Comparison of ENCODE assay signal across 1 cellular context in the genomic region with DNA sequence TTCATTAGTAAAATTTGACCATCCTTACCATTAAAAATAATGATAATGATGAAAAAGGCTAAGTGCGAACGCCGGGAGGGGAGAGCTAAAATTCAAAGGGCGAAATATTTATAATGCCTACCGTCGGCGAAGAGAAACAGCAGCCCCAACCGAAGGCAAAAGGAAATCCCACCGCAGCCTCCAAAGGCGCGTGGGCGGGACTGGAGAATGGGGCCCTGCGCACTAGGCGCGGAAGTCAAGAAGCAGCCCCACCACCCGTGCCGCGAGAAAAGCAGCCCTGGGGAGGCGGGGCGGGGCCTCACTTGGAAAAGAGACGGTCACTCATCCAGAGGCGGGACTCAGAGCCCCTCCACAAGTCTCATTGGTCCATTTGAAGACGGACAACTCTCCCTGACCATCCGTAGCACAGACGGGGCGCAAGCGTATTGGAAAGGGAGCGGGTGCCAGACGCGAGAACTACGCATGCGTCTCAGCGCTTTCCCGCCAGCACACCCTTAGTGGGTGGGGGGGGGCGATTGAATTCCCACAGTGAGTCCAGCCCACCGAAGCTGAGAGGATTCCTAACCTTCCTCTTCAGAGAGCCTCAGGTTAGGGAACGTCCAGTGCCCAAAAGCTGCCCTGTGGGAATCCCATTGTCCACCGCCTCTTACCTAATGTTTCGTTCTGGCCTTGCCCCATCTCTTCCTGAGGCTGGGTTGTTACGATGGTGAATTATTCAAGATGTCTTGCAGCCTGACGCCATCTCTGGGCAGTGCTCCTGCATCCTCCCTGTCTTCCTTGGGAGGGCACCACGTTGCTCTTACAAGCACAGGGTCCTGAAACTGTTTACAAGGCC.
A peak's percentile ranks its signal among the peaks of the same experiment; 100 is the strongest.
TF ChIP-seq lines count a peak whose summit lies in the region.

No MANE protein-coding gene starts in this region.

TF ChIP-seq in K562, 482 proteins besides CTCF, POLR2A, EP300 and RAD21 (continued from another document and continues in another):
- TF ChIP-seq, protein P1, sequence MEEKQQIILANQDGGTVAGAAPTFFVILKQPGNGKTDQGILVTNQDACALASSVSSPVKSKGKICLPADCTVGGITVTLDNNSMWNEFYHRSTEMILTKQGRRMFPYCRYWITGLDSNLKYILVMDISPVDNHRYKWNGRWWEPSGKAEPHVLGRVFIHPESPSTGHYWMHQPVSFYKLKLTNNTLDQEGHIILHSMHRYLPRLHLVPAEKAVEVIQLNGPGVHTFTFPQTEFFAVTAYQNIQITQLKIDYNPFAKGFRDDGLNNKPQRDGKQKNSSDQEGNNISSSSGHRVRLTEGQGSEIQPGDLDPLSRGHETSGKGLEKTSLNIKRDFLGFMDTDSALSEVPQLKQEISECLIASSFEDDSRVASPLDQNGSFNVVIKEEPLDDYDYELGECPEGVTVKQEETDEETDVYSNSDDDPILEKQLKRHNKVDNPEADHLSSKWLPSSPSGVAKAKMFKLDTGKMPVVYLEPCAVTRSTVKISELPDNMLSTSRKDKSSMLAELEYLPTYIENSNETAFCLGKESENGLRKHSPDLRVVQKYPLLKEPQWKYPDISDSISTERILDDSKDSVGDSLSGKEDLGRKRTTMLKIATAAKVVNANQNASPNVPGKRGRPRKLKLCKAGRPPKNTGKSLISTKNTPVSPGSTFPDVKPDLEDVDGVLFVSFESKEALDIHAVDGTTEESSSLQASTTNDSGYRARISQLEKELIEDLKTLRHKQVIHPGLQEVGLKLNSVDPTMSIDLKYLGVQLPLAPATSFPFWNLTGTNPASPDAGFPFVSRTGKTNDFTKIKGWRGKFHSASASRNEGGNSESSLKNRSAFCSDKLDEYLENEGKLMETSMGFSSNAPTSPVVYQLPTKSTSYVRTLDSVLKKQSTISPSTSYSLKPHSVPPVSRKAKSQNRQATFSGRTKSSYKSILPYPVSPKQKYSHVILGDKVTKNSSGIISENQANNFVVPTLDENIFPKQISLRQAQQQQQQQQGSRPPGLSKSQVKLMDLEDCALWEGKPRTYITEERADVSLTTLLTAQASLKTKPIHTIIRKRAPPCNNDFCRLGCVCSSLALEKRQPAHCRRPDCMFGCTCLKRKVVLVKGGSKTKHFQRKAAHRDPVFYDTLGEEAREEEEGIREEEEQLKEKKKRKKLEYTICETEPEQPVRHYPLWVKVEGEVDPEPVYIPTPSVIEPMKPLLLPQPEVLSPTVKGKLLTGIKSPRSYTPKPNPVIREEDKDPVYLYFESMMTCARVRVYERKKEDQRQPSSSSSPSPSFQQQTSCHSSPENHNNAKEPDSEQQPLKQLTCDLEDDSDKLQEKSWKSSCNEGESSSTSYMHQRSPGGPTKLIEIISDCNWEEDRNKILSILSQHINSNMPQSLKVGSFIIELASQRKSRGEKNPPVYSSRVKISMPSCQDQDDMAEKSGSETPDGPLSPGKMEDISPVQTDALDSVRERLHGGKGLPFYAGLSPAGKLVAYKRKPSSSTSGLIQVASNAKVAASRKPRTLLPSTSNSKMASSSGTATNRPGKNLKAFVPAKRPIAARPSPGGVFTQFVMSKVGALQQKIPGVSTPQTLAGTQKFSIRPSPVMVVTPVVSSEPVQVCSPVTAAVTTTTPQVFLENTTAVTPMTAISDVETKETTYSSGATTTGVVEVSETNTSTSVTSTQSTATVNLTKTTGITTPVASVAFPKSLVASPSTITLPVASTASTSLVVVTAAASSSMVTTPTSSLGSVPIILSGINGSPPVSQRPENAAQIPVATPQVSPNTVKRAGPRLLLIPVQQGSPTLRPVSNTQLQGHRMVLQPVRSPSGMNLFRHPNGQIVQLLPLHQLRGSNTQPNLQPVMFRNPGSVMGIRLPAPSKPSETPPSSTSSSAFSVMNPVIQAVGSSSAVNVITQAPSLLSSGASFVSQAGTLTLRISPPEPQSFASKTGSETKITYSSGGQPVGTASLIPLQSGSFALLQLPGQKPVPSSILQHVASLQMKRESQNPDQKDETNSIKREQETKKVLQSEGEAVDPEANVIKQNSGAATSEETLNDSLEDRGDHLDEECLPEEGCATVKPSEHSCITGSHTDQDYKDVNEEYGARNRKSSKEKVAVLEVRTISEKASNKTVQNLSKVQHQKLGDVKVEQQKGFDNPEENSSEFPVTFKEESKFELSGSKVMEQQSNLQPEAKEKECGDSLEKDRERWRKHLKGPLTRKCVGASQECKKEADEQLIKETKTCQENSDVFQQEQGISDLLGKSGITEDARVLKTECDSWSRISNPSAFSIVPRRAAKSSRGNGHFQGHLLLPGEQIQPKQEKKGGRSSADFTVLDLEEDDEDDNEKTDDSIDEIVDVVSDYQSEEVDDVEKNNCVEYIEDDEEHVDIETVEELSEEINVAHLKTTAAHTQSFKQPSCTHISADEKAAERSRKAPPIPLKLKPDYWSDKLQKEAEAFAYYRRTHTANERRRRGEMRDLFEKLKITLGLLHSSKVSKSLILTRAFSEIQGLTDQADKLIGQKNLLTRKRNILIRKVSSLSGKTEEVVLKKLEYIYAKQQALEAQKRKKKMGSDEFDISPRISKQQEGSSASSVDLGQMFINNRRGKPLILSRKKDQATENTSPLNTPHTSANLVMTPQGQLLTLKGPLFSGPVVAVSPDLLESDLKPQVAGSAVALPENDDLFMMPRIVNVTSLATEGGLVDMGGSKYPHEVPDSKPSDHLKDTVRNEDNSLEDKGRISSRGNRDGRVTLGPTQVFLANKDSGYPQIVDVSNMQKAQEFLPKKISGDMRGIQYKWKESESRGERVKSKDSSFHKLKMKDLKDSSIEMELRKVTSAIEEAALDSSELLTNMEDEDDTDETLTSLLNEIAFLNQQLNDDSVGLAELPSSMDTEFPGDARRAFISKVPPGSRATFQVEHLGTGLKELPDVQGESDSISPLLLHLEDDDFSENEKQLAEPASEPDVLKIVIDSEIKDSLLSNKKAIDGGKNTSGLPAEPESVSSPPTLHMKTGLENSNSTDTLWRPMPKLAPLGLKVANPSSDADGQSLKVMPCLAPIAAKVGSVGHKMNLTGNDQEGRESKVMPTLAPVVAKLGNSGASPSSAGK (IDR thresholded peaks at IDR 0.05) = peak; percentile 37
- TF ChIP-seq KDM5B (IDR thresholded peaks at IDR 0.05; ENCODE audit: insufficient replicate concordance, low read depth, low read length) (peak; percentile 75), RBM25 (IDR thresholded peaks at IDR 0.05; ENCODE audit: low read depth, low read length, severe bottlenecking) (peak; percentile 72), FOSL1 (tag; conservative IDR thresholded peaks at IDR 0.05) (0 out of 2 replicates have a peak, but pooled peaks have one; percentile 11), TAF9B (IDR thresholded peaks at IDR 0.05; ENCODE audit: partially characterized antibody) (peak; percentile 85), CXXC5 (CRISPR knock-in tag; IDR thresholded peaks at IDR 0.05) (peak; percentile 75), L3MBTL2 (IDR thresholded peaks at IDR 0.05) (peak; percentile 43; the same call in 1 of the 2 replicates), POLR2B (IDR thresholded peaks at IDR 0.05; ENCODE audit: low read depth, partially characterized antibody) (peak; percentile 60), RBM34 (IDR thresholded peaks at IDR 0.05; ENCODE audit: borderline replicate concordance, insufficient read depth, low read length) (no peak), RBM22 (IDR thresholded peaks at IDR 0.05; ENCODE audit: low read depth, low read length, poor library complexity, severe bottlenecking) (no peak), KDM4B (IDR thresholded peaks at IDR 0.05; ENCODE audit: borderline replicate concordance in 2 of 2, low read depth in 1 of 2) (0 out of 4 replicates have a peak, but pooled peaks of 1 of the 2 experiments have one; percentile 21), NR4A1 (CRISPR knock-in tag; IDR thresholded peaks at IDR 0.05) (0 out of 2 replicates have a peak, but pooled peaks have one; percentile 68), NR4A1 (tag; IDR thresholded peaks at IDR 0.05) (no peak; the same call in 1 of the 2 replicates), STAT5A (IDR thresholded peaks at IDR 0.05; ENCODE audit: borderline replicate concordance, low read length) (no peak), HDAC1 (IDR thresholded peaks at IDR 0.05) (no peak; a peak in 1 of 4 replicates), RFX1 (IDR thresholded peaks at IDR 0.05) (no peak), NR2C2 (CRISPR knock-in tag; IDR thresholded peaks at IDR 0.05) (peak; percentile 60; the same call in 1 of the 2 replicates), NR2C2 (tag; IDR thresholded peaks at IDR 0.05) (no peak), KAT8 (IDR thresholded peaks at IDR 0.05; ENCODE audit: low read depth) (no peak), FIP1L1 (IDR thresholded peaks at IDR 0.05; ENCODE audit: low read depth, low read length, poor library complexity, severe bottlenecking) (peak; percentile 1), ZNF24 (IDR thresholded peaks at IDR 0.05) (peak; percentile 41), HMGN3 (IDR thresholded peaks at IDR 0.05; ENCODE audit: borderline replicate concordance, extremely low read depth, insufficient read length, low read depth, low read length) (peak; percentile 61)
- TF ChIP-seq, protein P2, sequence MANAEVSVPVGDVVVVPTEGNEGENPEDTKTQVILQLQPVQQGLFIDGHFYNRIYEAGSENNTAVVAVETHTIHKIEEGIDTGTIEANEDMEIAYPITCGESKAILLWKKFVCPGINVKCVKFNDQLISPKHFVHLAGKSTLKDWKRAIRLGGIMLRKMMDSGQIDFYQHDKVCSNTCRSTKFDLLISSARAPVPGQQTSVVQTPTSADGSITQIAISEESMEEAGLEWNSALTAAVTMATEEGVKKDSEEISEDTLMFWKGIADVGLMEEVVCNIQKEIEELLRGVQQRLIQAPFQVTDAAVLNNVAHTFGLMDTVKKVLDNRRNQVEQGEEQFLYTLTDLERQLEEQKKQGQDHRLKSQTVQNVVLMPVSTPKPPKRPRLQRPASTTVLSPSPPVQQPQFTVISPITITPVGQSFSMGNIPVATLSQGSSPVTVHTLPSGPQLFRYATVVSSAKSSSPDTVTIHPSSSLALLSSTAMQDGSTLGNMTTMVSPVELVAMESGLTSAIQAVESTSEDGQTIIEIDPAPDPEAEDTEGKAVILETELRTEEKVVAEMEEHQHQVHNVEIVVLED (CRISPR knock-in tag; IDR thresholded peaks at IDR 0.05) = 0 out of 2 replicates have a peak, but pooled peaks have one; percentile 20
- TF ChIP-seq, protein P3, sequence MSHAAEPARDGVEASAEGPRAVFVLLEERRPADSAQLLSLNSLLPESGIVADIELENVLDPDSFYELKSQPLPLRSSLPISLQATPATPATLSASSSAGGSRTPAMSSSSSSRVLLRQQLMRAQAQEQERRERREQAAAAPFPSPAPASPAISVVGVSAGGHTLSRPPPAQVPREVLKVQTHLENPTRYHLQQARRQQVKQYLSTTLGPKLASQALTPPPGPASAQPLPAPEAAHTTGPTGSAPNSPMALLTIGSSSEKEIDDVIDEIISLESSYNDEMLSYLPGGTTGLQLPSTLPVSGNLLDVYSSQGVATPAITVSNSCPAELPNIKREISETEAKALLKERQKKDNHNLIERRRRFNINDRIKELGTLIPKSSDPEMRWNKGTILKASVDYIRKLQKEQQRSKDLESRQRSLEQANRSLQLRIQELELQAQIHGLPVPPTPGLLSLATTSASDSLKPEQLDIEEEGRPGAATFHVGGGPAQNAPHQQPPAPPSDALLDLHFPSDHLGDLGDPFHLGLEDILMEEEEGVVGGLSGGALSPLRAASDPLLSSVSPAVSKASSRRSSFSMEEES (CRISPR knock-in tag; IDR thresholded peaks at IDR 0.05) = peak; percentile 18; the same call in 1 of the 2 replicates
- TF ChIP-seq, protein P4, sequence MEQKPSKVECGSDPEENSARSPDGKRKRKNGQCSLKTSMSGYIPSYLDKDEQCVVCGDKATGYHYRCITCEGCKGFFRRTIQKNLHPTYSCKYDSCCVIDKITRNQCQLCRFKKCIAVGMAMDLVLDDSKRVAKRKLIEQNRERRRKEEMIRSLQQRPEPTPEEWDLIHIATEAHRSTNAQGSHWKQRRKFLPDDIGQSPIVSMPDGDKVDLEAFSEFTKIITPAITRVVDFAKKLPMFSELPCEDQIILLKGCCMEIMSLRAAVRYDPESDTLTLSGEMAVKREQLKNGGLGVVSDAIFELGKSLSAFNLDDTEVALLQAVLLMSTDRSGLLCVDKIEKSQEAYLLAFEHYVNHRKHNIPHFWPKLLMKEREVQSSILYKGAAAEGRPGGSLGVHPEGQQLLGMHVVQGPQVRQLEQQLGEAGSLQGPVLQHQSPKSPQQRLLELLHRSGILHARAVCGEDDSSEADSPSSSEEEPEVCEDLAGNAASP (IDR thresholded peaks at IDR 0.05) = no peak
- TF ChIP-seq, protein P5, sequence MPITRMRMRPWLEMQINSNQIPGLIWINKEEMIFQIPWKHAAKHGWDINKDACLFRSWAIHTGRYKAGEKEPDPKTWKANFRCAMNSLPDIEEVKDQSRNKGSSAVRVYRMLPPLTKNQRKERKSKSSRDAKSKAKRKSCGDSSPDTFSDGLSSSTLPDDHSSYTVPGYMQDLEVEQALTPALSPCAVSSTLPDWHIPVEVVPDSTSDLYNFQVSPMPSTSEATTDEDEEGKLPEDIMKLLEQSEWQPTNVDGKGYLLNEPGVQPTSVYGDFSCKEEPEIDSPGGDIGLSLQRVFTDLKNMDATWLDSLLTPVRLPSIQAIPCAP (CRISPR knock-in tag; IDR thresholded peaks at IDR 0.05; ENCODE audit: borderline replicate concordance) = no peak
- TF ChIP-seq, protein P6, sequence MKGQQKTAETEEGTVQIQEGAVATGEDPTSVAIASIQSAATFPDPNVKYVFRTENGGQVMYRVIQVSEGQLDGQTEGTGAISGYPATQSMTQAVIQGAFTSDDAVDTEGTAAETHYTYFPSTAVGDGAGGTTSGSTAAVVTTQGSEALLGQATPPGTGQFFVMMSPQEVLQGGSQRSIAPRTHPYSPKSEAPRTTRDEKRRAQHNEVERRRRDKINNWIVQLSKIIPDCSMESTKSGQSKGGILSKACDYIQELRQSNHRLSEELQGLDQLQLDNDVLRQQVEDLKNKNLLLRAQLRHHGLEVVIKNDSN (CRISPR knock-in tag; IDR thresholded peaks at IDR 0.05) = no peak
- TF ChIP-seq, protein P7, sequence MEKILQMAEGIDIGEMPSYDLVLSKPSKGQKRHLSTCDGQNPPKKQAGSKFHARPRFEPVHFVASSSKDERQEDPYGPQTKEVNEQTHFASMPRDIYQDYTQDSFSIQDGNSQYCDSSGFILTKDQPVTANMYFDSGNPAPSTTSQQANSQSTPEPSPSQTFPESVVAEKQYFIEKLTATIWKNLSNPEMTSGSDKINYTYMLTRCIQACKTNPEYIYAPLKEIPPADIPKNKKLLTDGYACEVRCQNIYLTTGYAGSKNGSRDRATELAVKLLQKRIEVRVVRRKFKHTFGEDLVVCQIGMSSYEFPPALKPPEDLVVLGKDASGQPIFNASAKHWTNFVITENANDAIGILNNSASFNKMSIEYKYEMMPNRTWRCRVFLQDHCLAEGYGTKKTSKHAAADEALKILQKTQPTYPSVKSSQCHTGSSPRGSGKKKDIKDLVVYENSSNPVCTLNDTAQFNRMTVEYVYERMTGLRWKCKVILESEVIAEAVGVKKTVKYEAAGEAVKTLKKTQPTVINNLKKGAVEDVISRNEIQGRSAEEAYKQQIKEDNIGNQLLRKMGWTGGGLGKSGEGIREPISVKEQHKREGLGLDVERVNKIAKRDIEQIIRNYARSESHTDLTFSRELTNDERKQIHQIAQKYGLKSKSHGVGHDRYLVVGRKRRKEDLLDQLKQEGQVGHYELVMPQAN (IDR thresholded peaks at IDR 0.05; ENCODE audit: borderline replicate concordance) = 0 out of 2 replicates have a peak, but pooled peaks have one; percentile 0
- TF ChIP-seq, protein P8, sequence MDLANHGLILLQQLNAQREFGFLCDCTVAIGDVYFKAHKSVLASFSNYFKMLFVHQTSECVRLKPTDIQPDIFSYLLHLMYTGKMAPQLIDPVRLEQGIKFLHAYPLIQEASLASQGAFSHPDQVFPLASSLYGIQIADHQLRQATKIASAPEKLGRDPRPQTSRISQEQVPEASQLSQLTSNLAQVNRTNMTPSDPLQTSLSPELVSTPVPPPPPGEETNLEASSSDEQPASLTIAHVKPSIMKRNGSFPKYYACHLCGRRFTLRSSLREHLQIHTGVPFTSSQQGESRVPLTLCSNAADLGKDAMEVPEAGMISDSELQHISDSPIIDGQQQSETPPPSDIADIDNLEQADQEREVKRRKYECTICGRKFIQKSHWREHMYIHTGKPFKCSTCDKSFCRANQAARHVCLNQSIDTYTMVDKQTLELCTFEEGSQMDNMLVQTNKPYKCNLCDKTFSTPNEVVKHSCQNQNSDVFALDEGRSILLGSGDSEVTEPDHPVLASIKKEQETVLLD (IDR thresholded peaks at IDR 0.05) = peak; percentile 94
